In the genomic region with DNA sequence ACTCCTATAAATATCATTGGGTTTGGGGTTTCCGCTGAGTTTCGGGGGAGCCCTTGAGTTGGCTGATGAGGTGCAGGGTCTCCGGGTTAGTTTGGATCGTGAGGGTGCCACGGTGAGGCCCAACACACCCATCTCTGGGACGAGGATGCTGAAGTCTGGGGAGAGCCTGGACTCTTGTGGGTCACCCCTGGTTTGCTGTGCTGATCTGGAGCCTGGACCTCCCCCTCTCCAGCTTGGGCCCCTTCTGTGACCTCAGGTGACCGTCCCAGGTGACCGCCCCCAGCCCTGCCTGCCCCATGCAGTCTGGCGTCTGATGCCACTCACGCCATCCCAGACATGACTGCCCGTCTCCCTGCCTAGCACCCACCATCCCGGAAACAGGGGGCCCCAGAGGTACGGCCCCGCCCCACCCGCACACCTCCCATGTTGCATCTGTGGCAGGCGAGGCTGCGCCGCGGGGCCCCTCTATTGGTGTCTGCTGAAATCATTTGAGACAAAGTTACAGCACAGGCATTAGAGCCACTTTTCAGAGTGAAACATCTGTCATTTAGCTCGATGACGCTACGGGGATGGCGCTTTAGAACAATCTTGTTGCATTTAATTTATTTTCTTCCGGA, we compare ENCODE assay signal across 23 cellular contexts. TPM values are rescaled to one million over a fixed set of nuclear protein-coding genes. Genes with fewer than 3 reads are reported as not detected.
"Had no signal": no experiment of that assay in that cellular context is flagged by ENCODE, and none has a peak within 500 bp of the region (broad histone marks: within the 10 kb centered on the region; RNA-seq: fewer than 3 reads in every experiment).

No MANE protein-coding gene starts in this region.

- H3K36me3 Mint-ChIP-seq: activated naive CD4-positive, alpha-beta T cell treated with anti-CD3 and anti-CD28 coated beads, Interleukin-2, amount 50 U/mL, for 72 hours; natural killer cell had no signal

- H3K4me1 Mint-ChIP-seq: activated CD4-positive, alpha-beta T cell treated with anti-CD3 and anti-CD28 coated beads for 36 hours; natural killer cell had no signal

- DNase-seq: activated CD4-positive, alpha-beta T cell treated with anti-CD3 and anti-CD28 coated beads for 36 hours; activated CD4-positive, alpha-beta T cell treated with anti-CD3 and anti-CD28 coated beads, Interleukin-2, amount 50 U/mL, for 48 hours; activated gamma-delta T cell treated with Interleukin-2 at 50 U/mL for 16 hours; activated T-cell treated with anti-CD3 and anti-CD28 coated beads for 4 hours; adrenal gland; dermis blood vessel endothelial cell; effector memory CD4-positive, alpha-beta T cell; natural killer cell; stimulated activated CD4-positive, alpha-beta T cell treated with anti-CD3 and anti-CD28 coated beads, Interleukin-4, amount 100 ng/mL, for 1 hour; stomach had no signal

- H3K4me3 ChIP-seq: adrenal gland, esophagus muscularis mucosa, lung, smooth muscle cell, stomach, thoracic aorta had no signal

- H3K4me3 Mint-ChIP-seq: activated CD4-positive, alpha-beta T cell treated with anti-CD3 and anti-CD28 coated beads for 36 hours; activated T-helper 1 cell treated with anti-CD3 and anti-CD28 coated beads, Interleukin-12 subunit alpha, Interleukin-12 subunit beta, Interleukin-2, Interleukin-4 antibody, amounts not matched to agents 30 ng/mL and 10 ng/mL and 1 ng/mL, durations not matched to agents 14 hours and 24 hours and 36 hours; natural killer cell had no signal

- H3K27ac Mint-ChIP-seq: activated CD4-positive, alpha-beta T cell treated with anti-CD3 and anti-CD28 coated beads for 36 hours; activated naive CD4-positive, alpha-beta T cell treated with anti-CD3 and anti-CD28 coated beads, Interleukin-2, amount 50 U/mL, for 72 hours; activated T-helper 1 cell treated with anti-CD3 and anti-CD28 coated beads, Interleukin-12 subunit alpha, Interleukin-12 subunit beta, Interleukin-2, Interleukin-4 antibody, amounts not matched to agents 30 ng/mL and 10 ng/mL and 1 ng/mL, durations not matched to agents 14 hours and 24 hours and 36 hours; natural killer cell had no signal

- H3K27ac ChIP-seq: adrenal gland, esophagus muscularis mucosa, parathyroid adenoma, stomach, thoracic aorta had no signal

- H3K9me3 Mint-ChIP-seq: activated naive CD4-positive, alpha-beta T cell treated with anti-CD3 and anti-CD28 coated beads, Interleukin-2, amount 50 U/mL, for 72 hours; activated T-helper 1 cell treated with anti-CD3 and anti-CD28 coated beads, Interleukin-12 subunit alpha, Interleukin-12 subunit beta, Interleukin-2, Interleukin-4 antibody, amounts not matched to agents 30 ng/mL and 10 ng/mL and 1 ng/mL, durations not matched to agents 14 hours and 24 hours and 36 hours; natural killer cell had no signal

- H3K4me1 ChIP-seq: adrenal gland, parathyroid adenoma had no signal

- H3K9me3 ChIP-seq: adrenal gland, esophagus muscularis mucosa, stomach, thoracic aorta had no signal

- H3K36me3 ChIP-seq: adrenal gland, esophagus muscularis mucosa, stomach, thoracic aorta had no signal

RNA-seq across cellular contexts. Expression of a gene that starts 21.0 kb away (rescaled TPM):
- total RNA-seq: activated CD4-positive, alpha-beta T cell treated with anti-CD3 and anti-CD28 coated beads for 36 hours; activated naive CD4-positive, alpha-beta T cell treated with anti-CD3 and anti-CD28 coated beads, Interleukin-2, amount 50 U/mL, for 72 hours; activated T-helper 1 cell treated with anti-CD3 and anti-CD28 coated beads, Interleukin-12 subunit alpha, Interleukin-12 subunit beta, Interleukin-2, Interleukin-4 antibody, amounts not matched to agents 30 ng/mL and 10 ng/mL and 1 ng/mL, durations not matched to agents 14 hours and 24 hours and 36 hours; adrenal gland; astrocyte; bronchial epithelial cell; dermis blood vessel endothelial cell; endothelial cell of umbilical vein; esophagus muscularis mucosa; lung; natural killer cell; sciatic nerve; smooth muscle cell; stomach; T-helper 2 cell treated with Interferon-gamma antibody and Interleukin-4, amounts not matched to agents 100 ng/mL and 5 ng/mL, for 36 hours; thoracic aorta; ureter had no signal
- polyA plus RNA-seq: adrenal gland, endothelial cell of umbilical vein, lung, smooth muscle cell, stomach had no signal
